In the genomic region with DNA sequence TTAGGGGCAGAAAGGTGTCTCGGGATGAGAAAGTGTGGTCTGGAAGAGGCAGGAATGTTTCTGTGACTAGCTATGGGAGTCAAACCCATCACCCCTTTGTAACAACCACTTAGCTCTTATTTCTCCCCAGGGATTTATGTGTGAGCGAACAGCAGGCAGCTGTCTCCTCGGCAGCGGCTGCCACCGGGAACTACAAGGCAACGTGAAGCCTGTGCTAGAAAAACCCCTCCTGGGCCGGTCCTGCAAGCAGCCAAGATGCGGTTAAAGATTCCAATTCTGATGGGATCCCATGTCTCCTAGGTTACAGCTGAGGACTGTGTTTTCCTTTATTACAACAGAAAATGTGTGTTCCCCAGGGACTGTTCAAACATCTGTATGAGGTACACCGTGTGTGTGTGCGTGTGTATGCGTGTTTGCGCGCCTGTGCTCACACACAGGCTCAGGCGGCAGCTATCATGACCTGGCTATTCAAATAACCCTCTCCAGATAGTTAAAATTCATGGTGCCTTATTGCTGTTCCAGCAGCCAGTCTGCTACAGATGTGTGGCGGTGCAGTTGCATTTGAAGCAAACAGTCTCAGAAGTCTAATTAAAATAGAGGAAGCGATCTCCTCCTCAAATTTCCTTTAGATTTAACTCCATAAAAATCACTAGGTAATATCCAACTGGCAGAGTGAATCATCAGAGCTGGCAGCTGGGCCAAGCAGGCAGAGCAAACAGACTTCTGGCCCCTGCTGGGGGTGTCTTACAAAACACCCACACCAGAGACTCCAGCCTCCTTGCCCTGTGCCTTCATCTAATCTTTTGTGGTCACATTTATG, we compare ENCODE assay signal across 10 cellular contexts.
DNase-seq lines count a peak whose midpoint lies in the region; ATAC-seq and TF ChIP-seq lines count a peak whose summit lies in the region.
"Had no signal": no experiment of that assay in that cellular context is flagged by ENCODE, and none has a peak within 500 bp of the region (broad histone marks: within the 10 kb centered on the region; RNA-seq: fewer than 3 reads in every experiment).

No MANE protein-coding gene starts in this region.

- H3K4me3 ChIP-seq in mucosa of rectum (ENCODE audit: low read length in 2 of 2) (peak overlapping the region in 1 of 2 donors; percentile 13), uterus (no peak overlapping the region)

- no peak overlapping the region for H3K9ac ChIP-seq in mucosa of rectum (ENCODE audit: low read depth in 1 of 2, low read length in 2 of 2)

- ATAC-seq in HG02759 (IDR thresholded peaks at IDR 0.05; ENCODE audit: unreplicated experiment) = no peak

- H3K4me1 ChIP-seq in mucosa of rectum (ENCODE audit: control insufficient read depth in 2 of 2, insufficient read depth in 2 of 2, low read length in 2 of 2) = peaks cover 12 to 34% of the 10 kb centered on the region in 2 donors
- no peaks in the 10 kb centered on the region for H3K4me1 ChIP-seq in uterus

- TF ChIP-seq CTCF in uterus (IDR thresholded peaks at IDR 0.05) = no peak

- H3K27me3 ChIP-seq in mucosa of rectum (ENCODE audit: control insufficient read depth in 2 of 2, insufficient read depth in 2 of 2, low read length in 2 of 2) = peaks cover 0 to 2% of the 10 kb centered on the region in 2 donors
- no peaks in the 10 kb centered on the region for H3K27me3 ChIP-seq in uterus

- peak overlapping the region; percentile 21 to 45 for H3K27ac ChIP-seq in mucosa of rectum (ENCODE audit: low read depth in 2 of 2, low read length in 2 of 2)
- H3K27ac ChIP-seq in uterus = no peak overlapping the region
- H3K27ac ChIP-seq: C4-2B had no signal

- no peaks in the 10 kb centered on the region for H3K36me3 ChIP-seq in mucosa of rectum (ENCODE audit: control insufficient read depth in 2 of 2, insufficient read depth in 2 of 2, low read length in 2 of 2)
- no peaks in the 10 kb centered on the region for H3K36me3 ChIP-seq in uterus

- intact Hi-C loops in uterus (cut with DNase I; ENCODE audit: low total_unique reads) = no loop called here

- H3K9me3 ChIP-seq in mucosa of rectum (ENCODE audit: control insufficient read depth in 2 of 2, low read length in 2 of 2) (no peaks in the 10 kb centered on the region), uterus (no peaks in the 10 kb centered on the region)

- peak; percentile 85 for DNase-seq in D341Med (ENCODE audit: low spot score)
- peak; percentile 85 to 93 (median 91) for DNase-seq in NCI-H1417 (lab: John Stamatoyannopoulos, UW)
- DNase-seq in NCI-H82 (lab: John Stamatoyannopoulos, UW) = peak; percentile 95
- no peak for DNase-seq in stimulated activated CD4-positive, alpha-beta T cell treated with anti-CD3 and anti-CD28 coated beads, Interleukin-12 subunit alpha, Interleukin-12 subunit beta, amount 100 ng/mL, for 4 hours
- no peak for DNase-seq in uterus
- DNase-seq in NOMO-1 (lab: John Stamatoyannopoulos, UW; ENCODE audit: unreplicated experiment in 2 of 2) = no peak
- DNase-seq: activated CD8-positive, alpha-beta memory T cell treated with anti-CD3 and anti-CD28 coated beads for 24 hours had no signal

- TF ChIP-seq POLR2A in uterus (IDR thresholded peaks at IDR 0.05) = no peak

Comparison
In these comparisons a context has a peak if more than half of its experiments do, and no peak if none do; other contexts are left out.
1. DNase-seq: peak in D341Med (single experiment), NCI-H1417 (3 of 3) and NCI-H82 (single experiment); none in stimulated activated CD4-positive, alpha-beta T cell treated with anti-CD3 and anti-CD28 coated beads, Interleukin-12 subunit alpha, Interleukin-12 subunit beta, amount 100 ng/mL, for 4 hours (single experiment), uterus (0 of 2) and NOMO-1 (0 of 2).
2. H3K27ac ChIP-seq: peak in mucosa of rectum (2 of 2); none in uterus (0 of 2).